In the genomic region with DNA sequence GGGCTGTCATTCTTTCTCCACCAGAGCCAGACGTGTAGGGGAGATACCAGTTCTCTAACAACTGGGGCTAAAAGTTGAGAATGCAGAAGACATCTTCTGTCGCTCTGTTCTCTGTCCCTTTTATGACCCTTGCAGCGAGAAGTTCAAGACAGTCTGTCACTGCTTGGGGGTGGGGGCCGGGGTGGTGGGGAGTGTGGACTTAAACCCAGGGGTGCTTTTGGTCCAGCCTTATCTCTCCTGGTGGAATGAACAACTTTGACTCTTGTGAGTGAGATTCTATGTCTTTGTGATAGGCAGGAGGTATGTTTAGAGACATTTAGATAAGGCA, we compare ENCODE assay signal across 19 cellular contexts. TPM values are rescaled to one million over a fixed set of nuclear protein-coding genes. Genes with fewer than 3 reads are reported as not detected.
A peak's percentile ranks its signal among the peaks of the same experiment; 100 is the strongest.
DNase-seq lines count a peak whose midpoint lies in the region; ATAC-seq and TF ChIP-seq lines count a peak whose summit lies in the region.
"Had no signal": no experiment of that assay in that cellular context is flagged by ENCODE, and none has a peak within 500 bp of the region (broad histone marks: within the 10 kb centered on the region; RNA-seq: fewer than 3 reads in every experiment).

No MANE protein-coding gene starts in this region.

- peak overlapping the region; percentile 66 for H3K4me2 ChIP-seq in GM23248 (ENCODE audit: unreplicated experiment)
- H3K4me2 ChIP-seq in mammary epithelial cell (ENCODE audit: insufficient read depth, low read depth, low read length), result peak overlapping the region; percentile 32
- no peak overlapping the region for H3K4me2 ChIP-seq in mesenchymal stem cell (ENCODE audit: low read length, poor library complexity, severe bottlenecking)
- no peak overlapping the region for H3K4me2 ChIP-seq in GM23338

- H2BK15ac ChIP-seq in mesenchymal stem cell (ENCODE audit: low read depth, poor library complexity, severe bottlenecking), result no peak overlapping the region

- H3K4me1 ChIP-seq in GM23248 (ENCODE audit: insufficient read depth) (peaks cover 18% of the 10 kb centered on the region), mammary epithelial cell (ENCODE audit: insufficient read depth, low read length) (peaks cover 7% of the 10 kb centered on the region), mesenchymal stem cell (ENCODE audit: control insufficient read depth, insufficient read depth, low read depth, low read length) (no peaks in the 10 kb centered on the region), suprapubic skin (peaks cover 16% of the 10 kb centered on the region), GM23338 (ENCODE audit: insufficient read depth) (no peaks in the 10 kb centered on the region)

- no peak overlapping the region for H4K8ac ChIP-seq in mesenchymal stem cell (ENCODE audit: low read length)

- H3F3A ChIP-seq in GM23248 (ENCODE audit: insufficient read depth) (no peaks in the 10 kb centered on the region), GM23338 (replicated peaks; ENCODE audit: low read depth) (no peaks in the 10 kb centered on the region)

- H3K9me3 ChIP-seq in GM23248 (ENCODE audit: low read depth) (no peaks in the 10 kb centered on the region), mammary epithelial cell (replicated peaks; ENCODE audit: insufficient read depth, low read length) (no peaks in the 10 kb centered on the region), mesenchymal stem cell (ENCODE audit: control insufficient read depth, low read length) (peaks cover 12% of the 10 kb centered on the region), suprapubic skin (no peaks in the 10 kb centered on the region)
- H3K9me3 ChIP-seq: prostate gland, SJCRH30 had no signal

- intact Hi-C loops in mammary epithelial cell (cut with micrococcal nuclease), result no loop called here

- H3K4ac ChIP-seq in mesenchymal stem cell (ENCODE audit: low read depth in 1 of 2, low read length in 2 of 2), result no peak overlapping the region

- no peak overlapping the region for H4K91ac ChIP-seq in mesenchymal stem cell (ENCODE audit: low read length)

- H3K18ac ChIP-seq in mesenchymal stem cell (ENCODE audit: low read depth in 1 of 2, low read length in 2 of 2), result no peak overlapping the region

- TF ChIP-seq EP300 in suprapubic skin (IDR thresholded peaks at IDR 0.05), result no peak

- POLR2A ChIA-PET in GM10248 (lab: Yijun Ruan, JAX), result no interaction called here

- no peaks in the 10 kb centered on the region for H3K36me3 ChIP-seq in GM23248 (ENCODE audit: low read depth)
- H3K36me3 ChIP-seq in mammary epithelial cell (ENCODE audit: insufficient read depth, low read length), result no peaks in the 10 kb centered on the region
- no peaks in the 10 kb centered on the region for H3K36me3 ChIP-seq in mesenchymal stem cell (ENCODE audit: control insufficient read depth in 1 of 2, insufficient read depth in 2 of 2, low read depth in 1 of 2, low read length in 2 of 2)
- H3K36me3 ChIP-seq in suprapubic skin, result no peaks in the 10 kb centered on the region
- no peaks in the 10 kb centered on the region for H3K36me3 ChIP-seq in GM23338 (ENCODE audit: insufficient read depth)
- H3K36me3 ChIP-seq: prostate gland, SJCRH30 had no signal

- H2BK120ac ChIP-seq in mesenchymal stem cell (ENCODE audit: low read depth, low read length), result no peak overlapping the region

- H3K79me2 ChIP-seq in GM23248 (ENCODE audit: insufficient read depth), result no peaks in the 10 kb centered on the region
- H3K79me2 ChIP-seq in mammary epithelial cell (ENCODE audit: insufficient read depth, low read length), result no peaks in the 10 kb centered on the region
- no peaks in the 10 kb centered on the region for H3K79me2 ChIP-seq in GM23338 (replicated peaks; ENCODE audit: insufficient read depth)

- H3K4me3 ChIP-seq in GM23248, result 0 out of 2 replicates have a peak overlapping the region, but pooled peaks have one; percentile 48
- H3K4me3 ChIP-seq in mammary epithelial cell (replicated peaks in 1 of 3; ENCODE audit: insufficient read depth in 1 of 3, low read depth in 2 of 3, low read length in 3 of 3), result no peak overlapping the region
- H3K4me3 ChIP-seq in mesenchymal stem cell (ENCODE audit: insufficient read depth in 1 of 2, low read depth in 1 of 2, low read length in 2 of 2), result peak overlapping the region in 1 of 2 experiments; percentile 71
- H3K4me3 ChIP-seq in suprapubic skin, result peak overlapping the region; percentile 1
- H3K4me3 ChIP-seq in GM23338, result no peak overlapping the region

- no peak overlapping the region for H2BK5ac ChIP-seq in mesenchymal stem cell (ENCODE audit: low read depth, low read length, poor library complexity, severe bottlenecking)

- in situ Hi-C loops in GM23248 (cut with MboI) (no loop called here), mammary epithelial cell (cut with MboI; ENCODE audit: low sequenced_read_pairs in 2 of 2) (no loop called here)

- H3K27me3 Mint-ChIP-seq in GM23338 (ENCODE audit: insufficient read depth, low read depth, poor library complexity), result peaks cover 8% of the 10 kb centered on the region
- H3K27me3 Mint-ChIP-seq: activated naive CD8-positive, alpha-beta T cell treated with anti-CD3 and anti-CD28 coated beads, Interleukin-2, amount 50 U/mL, for 24 hours had no signal

- H2AFZ ChIP-seq in GM23248 (peak overlapping the region; percentile 86), mammary epithelial cell (ENCODE audit: low read depth, low read length) (peak overlapping the region; percentile 69), mesenchymal stem cell (ENCODE audit: low read depth, low read length) (no peak overlapping the region), GM23338 (no peak overlapping the region; the same call in 1 of the 2 replicates)

- DNase-seq in GM23248 (no peak), mammary epithelial cell (no peak), mesenchymal stem cell (no peak), suprapubic skin (ENCODE audit: low spot score in 2 of 2) (no peak), GM23338 (ENCODE audit: low spot score) (no peak), GM10248 (ENCODE audit: extremely low spot score) (no peak)
- DNase-seq: activated CD8-positive, alpha-beta memory T cell treated with anti-CD3 and anti-CD28 coated beads for 24 hours; activated naive CD8-positive, alpha-beta T cell treated with anti-CD3 and anti-CD28 coated beads, Interleukin-2, amount 50 U/mL, for 24 hours; Calu3; cerebellar nuclear complex; H9; naive thymus-derived CD8-positive, alpha-beta T cell; NCI-H510A; stimulated activated CD4-positive, alpha-beta T cell treated with anti-CD3 and anti-CD28 coated beads, Interleukin-15, amount 100 ng/mL, for 24 hours; stimulated activated naive CD4-positive, alpha-beta T cell treated with Interleukin-2 at 50 U/mL for 16 hours had no signal

- no peak overlapping the region for H3K27ac Mint-ChIP-seq in GM23338
- H3K27ac Mint-ChIP-seq: activated naive CD8-positive, alpha-beta T cell treated with anti-CD3 and anti-CD28 coated beads, Interleukin-2, amount 50 U/mL, for 24 hours; H9 had no signal

- H3K79me1 ChIP-seq in mesenchymal stem cell (replicated peaks; ENCODE audit: low read length, poor library complexity, severe bottlenecking), result no peaks in the 10 kb centered on the region

- no peak overlapping the region for H3K4me3 Mint-ChIP-seq in GM23338
- H3K4me3 Mint-ChIP-seq: activated naive CD8-positive, alpha-beta T cell treated with anti-CD3 and anti-CD28 coated beads, Interleukin-2, amount 50 U/mL, for 24 hours; H9; naive thymus-derived CD8-positive, alpha-beta T cell had no signal

- H4K20me1 ChIP-seq in GM23248 (ENCODE audit: insufficient read depth) (no peaks in the 10 kb centered on the region), mammary epithelial cell (ENCODE audit: insufficient read depth, low read length) (no peaks in the 10 kb centered on the region), GM23338 (replicated peaks; ENCODE audit: insufficient read depth) (no peaks in the 10 kb centered on the region)

- CTCF ChIA-PET in mammary epithelial cell (lab: Charles Lee; ENCODE audit: low non-redundant PET) (no interaction called here), GM10248 (lab: Yijun Ruan, JAX) (interaction anchor here (1.9 kb wide), 1 partner anchor 266 kb away, joined by 7 read pairs; no protein-coding TSS in a partner anchor)

- no peak overlapping the region for H3K23ac ChIP-seq in mesenchymal stem cell (ENCODE audit: low read length in 2 of 2)

- H3K27me3 ChIP-seq in GM23248 (replicated peaks; ENCODE audit: insufficient read depth) (no peaks in the 10 kb centered on the region), mammary epithelial cell (ENCODE audit: insufficient read depth, low read length) (no peaks in the 10 kb centered on the region), mesenchymal stem cell (ENCODE audit: control insufficient read depth in 1 of 2, insufficient read depth in 1 of 2, low read length in 2 of 2) (peaks cover 0 to 18% of the 10 kb centered on the region in 2 experiments), suprapubic skin (no peaks in the 10 kb centered on the region), GM23338 (ENCODE audit: insufficient read depth) (no peaks in the 10 kb centered on the region)
- H3K27me3 ChIP-seq: SJCRH30 had no signal

- 19 to 23% methylated on average over 4 of the region's 4 CpGs for WGBS in GM23248 (ENCODE audit: low coverage in 1 of 2, low lambda C conversion rate in 2 of 2, missing lambda C conversion rate in 2 of 2), 2 experiments
- 97% methylated on average over 3 of the region's 4 CpGs for WGBS in mammary epithelial cell (ENCODE audit: low coverage, missing lambda C conversion rate)
- 70% methylated on average over 4 of the region's 4 CpGs for WGBS in mesenchymal stem cell
- WGBS in suprapubic skin, result 51% methylated on average over 4 of the region's 4 CpGs

- no peak for TF ChIP-seq CTCF in mammary epithelial cell (conservative IDR thresholded peaks at IDR 0.05 in 1 of 2, IDR thresholded peaks at IDR 0.05 in 1 of 2; ENCODE audit: extremely low read depth in 1 of 2, insufficient read depth in 1 of 2, low read depth in 1 of 2, low read length in 2 of 2)
- TF ChIP-seq CTCF in suprapubic skin (IDR thresholded peaks at IDR 0.05), result no peak
- no peak for TF ChIP-seq CTCF in GM23338 (conservative IDR thresholded peaks at IDR 0.05; ENCODE audit: low read depth in 2 of 2)
- no peak for TF ChIP-seq CTCF in GM10248 (IDR thresholded peaks at IDR 0.05; ENCODE audit: control extremely low read depth, extremely low read depth, low read depth, missing control alignments)

- no peak overlapping the region for H2AK5ac ChIP-seq in mesenchymal stem cell (ENCODE audit: low read length, severe bottlenecking)

- H3K9ac ChIP-seq in GM23248 (no peak overlapping the region; the same call in 1 of the 2 replicates), mammary epithelial cell (ENCODE audit: insufficient read depth, low read length) (no peak overlapping the region), mesenchymal stem cell (ENCODE audit: low read length) (peak overlapping the region; percentile 73)

- no peaks in the 10 kb centered on the region for H3K9me2 ChIP-seq in GM23248 (ENCODE audit: insufficient read depth)
- H3K9me2 ChIP-seq in GM23338 (ENCODE audit: insufficient read depth), result no peaks in the 10 kb centered on the region

- H3K9me3 Mint-ChIP-seq in GM23338, result no peaks in the 10 kb centered on the region
- H3K9me3 Mint-ChIP-seq: activated naive CD8-positive, alpha-beta T cell treated with anti-CD3 and anti-CD28 coated beads, Interleukin-2, amount 50 U/mL, for 24 hours; H9; naive thymus-derived CD8-positive, alpha-beta T cell had no signal

- dilution Hi-C loops in mammary epithelial cell (cut with HindIII; ENCODE audit: low sequenced_read_pairs), result no loop called here

- no peaks in the 10 kb centered on the region for H3K36me3 Mint-ChIP-seq in GM23338 (ENCODE audit: low read depth)
- H3K36me3 Mint-ChIP-seq: naive thymus-derived CD8-positive, alpha-beta T cell had no signal

- H2BK12ac ChIP-seq in mesenchymal stem cell (ENCODE audit: low read length in 2 of 2), result no peak overlapping the region

- no peak for ATAC-seq in HG03108 (IDR thresholded peaks at IDR 0.05; ENCODE audit: unreplicated experiment)
- ATAC-seq in HG02840 (IDR thresholded peaks at IDR 0.05; ENCODE audit: low FRiP score, unreplicated experiment), result no peak
- no peak for ATAC-seq in GM23338
- ATAC-seq: activated naive CD8-positive, alpha-beta T cell treated with anti-CD3 and anti-CD28 coated beads, Interleukin-2, amount 50 U/mL, for 24 hours; naive thymus-derived CD8-positive, alpha-beta T cell had no signal

- no peak overlapping the region for H3K14ac ChIP-seq in mesenchymal stem cell (ENCODE audit: low read length in 2 of 2)

- TF ChIP-seq POLR2A in suprapubic skin (IDR thresholded peaks at IDR 0.05), result no peak

- H3K27ac ChIP-seq in GM23248 (no peak overlapping the region), mammary epithelial cell (ENCODE audit: insufficient read depth, low read depth, low read length) (no peak overlapping the region), mesenchymal stem cell (ENCODE audit: low read length, poor library complexity, severe bottlenecking) (no peak overlapping the region), suprapubic skin (peak overlapping the region; percentile 77), GM23338 (ENCODE audit: low read depth) (no peak overlapping the region)
- H3K27ac ChIP-seq: SJCRH30 had no signal

- peaks cover 3% of the 10 kb centered on the region; the same call in 2 of the 3 replicates for H3K4me1 Mint-ChIP-seq in GM23338

- BruUV-seq in mammary epithelial cell (replicated peaks; lab: Mats Ljungman, UMichigan), result no TSS peak

RNA-seq across cellular contexts. Expression of a gene that starts 0.8 kb away (rescaled TPM):
- 0.97 TPM in 1 of 2 replicates, not detected in the other for total RNA-seq in GM23248 (2014; rRNA removed; shearing (Covaris generic))
- 3.7 and 4.7 TPM in 2 replicates for polyA plus RNA-seq in GM23248 (2016; fragmentation: Nextera tagmentation; extraction: Ambion mirVana)
- 10 to 100 TPM in 1 of 2 donors, not detected in 1; 31.7 TPM for total RNA-seq in mammary epithelial cell
- 0.86 TPM for polyA plus RNA-seq in mammary epithelial cell
- not detected for polyA minus RNA-seq in mammary epithelial cell
- 0.10 TPM for polyA plus RNA-seq in mesenchymal stem cell (2013, experiment 1 of 2)
- polyA plus RNA-seq in mesenchymal stem cell (2013, experiment 2 of 2), result 0.16 TPM
- total RNA-seq in suprapubic skin, result 100 to 1,000 TPM; 177 to 341 (median 313) TPM
- total RNA-seq in GM23338 (2014; rRNA removed; shearing (Covaris generic)), result not detected in 2 replicates
- not detected in 2 replicates for polyA plus RNA-seq in GM23338 (2016; fragmentation: Nextera tagmentation; extraction: Ambion mirVana)
- total RNA-seq: Calu3; H9; naive thymus-derived CD8-positive, alpha-beta T cell had no signal
- polyA plus RNA-seq: naive thymus-derived CD8-positive, alpha-beta T cell had no signal

RNA-seq across cellular contexts. Expression of a gene that starts 41.4 kb away (rescaled TPM):
- 50.9 and 52.4 TPM in 2 replicates for total RNA-seq in GM23248 (2014; rRNA removed; shearing (Covaris generic))
- 55.8 and 68.2 TPM in 2 replicates for polyA plus RNA-seq in GM23248 (2016; fragmentation: Nextera tagmentation; extraction: Ambion mirVana)
- 100 to 1,000 TPM in 1 of 2 donors, 10 to 100 TPM in 1; 45.5 to 129 TPM for total RNA-seq in mammary epithelial cell
- polyA plus RNA-seq in mammary epithelial cell, result 11.5 TPM
- 34.8 TPM for polyA minus RNA-seq in mammary epithelial cell
- polyA plus RNA-seq in mesenchymal stem cell (2013, experiment 1 of 2), result 22.1 TPM
- 24.1 TPM for polyA plus RNA-seq in mesenchymal stem cell (2013, experiment 2 of 2)
- total RNA-seq in suprapubic skin, result 10 to 100 TPM; 61.7 to 96.0 (median 71.4) TPM
- 32.9 and 46.8 TPM in 2 replicates for total RNA-seq in GM23338 (2014; rRNA removed; shearing (Covaris generic))
- polyA plus RNA-seq in GM23338 (2016; fragmentation: Nextera tagmentation; extraction: Ambion mirVana), result 37.1 and 45.9 TPM in 2 replicates

Comparison
In these comparisons a context has a peak if more than half of its experiments do, and no peak if none do; other contexts are left out.
1. H2AFZ ChIP-seq: peak in GM23248 (single experiment) and mammary epithelial cell (single experiment); none in mesenchymal stem cell (single experiment) and GM23338 (single experiment).
2. H3K4me2 ChIP-seq: peak in GM23248 (single experiment) and mammary epithelial cell (single experiment); none in mesenchymal stem cell (single experiment) and GM23338 (single experiment).
3. H3K4me3 ChIP-seq: peak in GM23248 (single experiment) and suprapubic skin (single experiment); none in mammary epithelial cell (0 of 3) and GM23338 (single experiment).
4. RNA of a gene that starts 0.8 kb away (total RNA-seq): 177 to 341 TPM in suprapubic skin; 31.7 TPM in mammary epithelial cell, 0.97 TPM in GM23248 and not detected in GM23338; every median in the first group is over 4 times any median in the second.